Comparison of ENCODE assay signal across 12 cellular contexts in the genomic region with DNA sequence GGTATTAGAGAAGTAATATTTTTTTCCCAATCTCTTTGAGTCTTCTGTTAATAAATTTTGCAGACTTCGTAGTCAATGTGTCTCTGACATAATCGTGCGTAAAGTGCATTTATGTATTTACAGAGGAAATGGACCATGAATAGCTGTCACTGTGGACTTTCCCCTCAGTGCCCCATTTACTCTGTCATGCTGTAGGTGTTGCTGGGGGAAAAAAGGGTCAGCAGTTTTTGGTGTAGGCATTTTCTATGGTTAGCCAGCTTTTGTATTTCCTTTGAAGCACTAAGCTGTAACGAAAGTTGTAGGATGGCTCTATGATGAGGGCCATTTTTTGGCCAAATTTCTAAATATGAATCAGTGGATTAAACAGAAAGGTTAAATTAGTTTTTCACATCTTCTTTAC.
DNase-seq lines count a peak whose midpoint lies in the region; ATAC-seq, FAIRE-seq and TF ChIP-seq lines count a peak whose summit lies in the region.
"Had no signal": no experiment of that assay in that cellular context is flagged by ENCODE, and none has a peak within 500 bp of the region (broad histone marks: within the 10 kb centered on the region; RNA-seq: fewer than 3 reads in every experiment).

No MANE protein-coding gene starts in this region.

- no peak overlapping the region for H3K18ac ChIP-seq in H1 (ENCODE audit: extremely low read depth, low read length)

- no peak overlapping the region for H2BK5ac ChIP-seq in H1 (ENCODE audit: low read depth, low read length)

- H3K9me3 ChIP-seq in H1 (ENCODE audit: insufficient read depth in 2 of 2, low read depth in 1 of 2, low read length in 1 of 2) (no peaks in the 10 kb centered on the region), Karpas-422 (ENCODE audit: low read length) (no peaks in the 10 kb centered on the region)
- H3K9me3 ChIP-seq: gastrocnemius medialis had no signal

- H4K91ac ChIP-seq in H1 (replicated peaks; ENCODE audit: insufficient read length, low read length), result no peak overlapping the region

- H3K4me3 ChIP-seq in H1 (ENCODE audit: extremely low read depth in 1 of 4, insufficient read depth in 2 of 4, low read depth in 3 of 4, low read length in 4 of 4) (no peak overlapping the region), Karpas-422 (ENCODE audit: low read length) (no peak overlapping the region)
- H3K4me3 ChIP-seq: gastrocnemius medialis had no signal

- no peaks in the 10 kb centered on the region for H3K79me2 ChIP-seq in H1 (ENCODE audit: control insufficient read depth in 1 of 2, insufficient read depth in 2 of 2, low read length in 2 of 2)
- no peaks in the 10 kb centered on the region for H3K79me2 ChIP-seq in Karpas-422 (ENCODE audit: low read length)

- H3K27me3 ChIP-seq in H1 (replicated peaks in 1 of 4; ENCODE audit: control insufficient read depth in 3 of 4, extremely low read depth in 1 of 4, insufficient read depth in 3 of 4, low read length in 3 of 4) (no peaks in the 10 kb centered on the region), Karpas-422 (ENCODE audit: low read length) (no peaks in the 10 kb centered on the region)
- H3K27me3 ChIP-seq: gastrocnemius medialis had no signal

- H4K5ac ChIP-seq in H1 (ENCODE audit: insufficient read length, low read depth, low read length), result no peak overlapping the region

- H3K27ac ChIP-seq in H1 (ENCODE audit: low read depth, low read length) (no peak overlapping the region), Karpas-422 (ENCODE audit: low read length) (no peak overlapping the region)
- H3K27ac ChIP-seq: gastrocnemius medialis had no signal

- no peak for FAIRE-seq in H1 (lab: Jason Lieb, UNC)
- FAIRE-seq: H54 had no signal

- TF ChIP-seq EP300 in H1 (IDR thresholded peaks at IDR 0.05; ENCODE audit: borderline replicate concordance in 1 of 2, low read depth in 2 of 2, low read length in 2 of 2), result no peak

- H3K79me1 ChIP-seq in H1 (ENCODE audit: low read depth, low read length), result no peaks in the 10 kb centered on the region

- no peaks in the 10 kb centered on the region for H3K4me1 ChIP-seq in H1 (replicated peaks in 1 of 4; ENCODE audit: control insufficient read depth in 3 of 4, insufficient read depth in 4 of 4, low read length in 3 of 4)
- peaks cover 3% of the 10 kb centered on the region; the same call in 1 of the 2 replicates for H3K4me1 ChIP-seq in Karpas-422 (ENCODE audit: low read length)
- H3K4me1 ChIP-seq: gastrocnemius medialis had no signal

- no peak overlapping the region for H2BK15ac ChIP-seq in H1 (ENCODE audit: low read length)

- CTCF ChIA-PET in H1 (lab: Charles Lee; ENCODE audit: partially characterized antibody), result interaction anchor here (1.2 to 3.5 kb wide), 5 partner anchors 13 to 315 kb away, joined by 4 to 14 read pairs (median 12); no protein-coding TSS in a partner anchor

- DNase-seq in H1 (ENCODE audit: low read depth in 1 of 2, low spot score in 2 of 2), result no peak
- DNase-seq in NCI-H2227 treated with DMSO at 0.1 percent for 48 hours (lab: John Stamatoyannopoulos, UW), result no peak
- no peak for DNase-seq in occipital lobe (lab: John Stamatoyannopoulos, UW)
- DNase-seq in Karpas-422, result no peak
- DNase-seq: activated effector memory CD4-positive, alpha-beta T cell treated with anti-CD3 and anti-CD28 coated beads, Interleukin-2, amount 50 U/mL, for 16 hours; DMS 273 treated with DMSO at 0.1 percent for 48 hours; gastrocnemius medialis had no signal

- H4K20me1 ChIP-seq in H1 (replicated peaks in 1 of 2; ENCODE audit: control insufficient read depth in 1 of 2, insufficient read depth in 2 of 2, low read length in 2 of 2) (no peaks in the 10 kb centered on the region), Karpas-422 (ENCODE audit: insufficient read depth, low read depth, low read length) (no peaks in the 10 kb centered on the region)

- H3K9ac ChIP-seq in H1 (replicated peaks in 1 of 4; ENCODE audit: extremely low read depth in 1 of 4, low read depth in 3 of 4, low read length in 3 of 4), result no peak overlapping the region
- H3K9ac ChIP-seq in Karpas-422 (ENCODE audit: low read length), result no peak overlapping the region

- no peak overlapping the region for H4K8ac ChIP-seq in H1 (ENCODE audit: extremely low read depth, insufficient read depth, low read length)

- TF ChIP-seq CTCF in H1 (IDR thresholded peaks at IDR 0.05; ENCODE audit: control extremely low read depth in 1 of 3, insufficient read depth in 1 of 3, low read depth in 1 of 3, low read length in 3 of 3), result no peak

- no peaks in the 10 kb centered on the region for H3K23me2 ChIP-seq in H1 (ENCODE audit: low read depth, low read length)

- no peak overlapping the region for H3K4ac ChIP-seq in H1 (replicated peaks; ENCODE audit: insufficient read length, low read depth, low read length)

- H2BK20ac ChIP-seq in H1 (ENCODE audit: low read length), result peak overlapping the region; percentile 34; the same call in 1 of the 2 replicates

- no peak overlapping the region for H3K14ac ChIP-seq in H1 (ENCODE audit: insufficient read length)

- H3K36me3 ChIP-seq in H1 (ENCODE audit: control insufficient read depth in 2 of 4, insufficient read depth in 4 of 4, low read length in 3 of 4) (no peaks in the 10 kb centered on the region), Karpas-422 (ENCODE audit: insufficient read depth, low read length) (no peaks in the 10 kb centered on the region)
- H3K36me3 ChIP-seq: gastrocnemius medialis had no signal

- no peak for TF ChIP-seq POLR2A in H1 (IDR thresholded peaks at IDR 0.05; ENCODE audit: control extremely low read depth in 1 of 2, low read depth in 2 of 2, low read length in 2 of 2)

- H3K9me2 ChIP-seq in Karpas-422 (replicated peaks; ENCODE audit: insufficient read depth, low read length), result no peaks in the 10 kb centered on the region

- no peak overlapping the region for H2AK5ac ChIP-seq in H1 (ENCODE audit: low read depth, low read length)

- H3K23ac ChIP-seq in H1 (ENCODE audit: insufficient read length), result no peak overlapping the region

- no peak overlapping the region for H2BK120ac ChIP-seq in H1 (replicated peaks; ENCODE audit: low read depth, low read length)

- TF ChIP-seq RAD21 in H1 (IDR thresholded peaks at IDR 0.05 in 1 of 2, conservative IDR thresholded peaks at IDR 0.05 in 1 of 2; ENCODE audit: low read depth in 2 of 2, low read length in 2 of 2), result no peak

- H2BK12ac ChIP-seq in H1 (ENCODE audit: low read depth, low read length), result no peak overlapping the region

- H3K56ac ChIP-seq in H1 (replicated peaks; ENCODE audit: insufficient read length, low read depth, low read length), result no peak overlapping the region

- peak; percentile 80 for ATAC-seq in GM18520 (IDR thresholded peaks at IDR 0.05; ENCODE audit: unreplicated experiment)
- ATAC-seq in GM21529 (IDR thresholded peaks at IDR 0.05; ENCODE audit: unreplicated experiment), result peak; percentile 79
- ATAC-seq in HG03378 (IDR thresholded peaks at IDR 0.05; ENCODE audit: unreplicated experiment), result peak; percentile 74
- no peak for ATAC-seq in HG03025 (IDR thresholded peaks at IDR 0.05; ENCODE audit: low FRiP score, unreplicated experiment)
- ATAC-seq: gastrocnemius medialis had no signal

- 58% methylated on average over 4 of the region's 4 CpGs; no CpG with 5 or more reads in 1 of the 2 experiments for WGBS in H1 (ENCODE audit: extremely low coverage in 1 of 2, insufficient coverage in 1 of 2, insufficient read length in 1 of 2, insufficient replicate concordance in 2 of 2, low coverage in 1 of 2, low lambda C conversion rate in 2 of 2, missing lambda C conversion rate in 1 of 2), 2 experiments

- H2AFZ ChIP-seq in H1 (ENCODE audit: low read length) (no peak overlapping the region), Karpas-422 (ENCODE audit: low read length) (no peak overlapping the region)

- H3K4me2 ChIP-seq in H1 (ENCODE audit: insufficient read depth in 1 of 2, low read depth in 2 of 2, low read length in 2 of 2) (no peak overlapping the region), Karpas-422 (ENCODE audit: low read depth, low read length, poor library complexity, severe bottlenecking) (no peak overlapping the region)

- POLR2A ChIA-PET in H1 (lab: Charles Lee; ENCODE audit: partially characterized antibody), result no interaction called here

TF ChIP-seq in H1, 55 proteins besides CTCF, POLR2A, EP300 and RAD21:
- TF ChIP-seq, protein P1, sequence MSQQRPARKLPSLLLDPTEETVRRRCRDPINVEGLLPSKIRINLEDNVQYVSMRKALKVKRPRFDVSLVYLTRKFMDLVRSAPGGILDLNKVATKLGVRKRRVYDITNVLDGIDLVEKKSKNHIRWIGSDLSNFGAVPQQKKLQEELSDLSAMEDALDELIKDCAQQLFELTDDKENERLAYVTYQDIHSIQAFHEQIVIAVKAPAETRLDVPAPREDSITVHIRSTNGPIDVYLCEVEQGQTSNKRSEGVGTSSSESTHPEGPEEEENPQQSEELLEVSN (IDR thresholded peaks at IDR 0.05), result no peak
- TF ChIP-seq KDM4A (IDR thresholded peaks at IDR 0.05; ENCODE audit: low read depth, low read length, severe bottlenecking) (no peak), JUN (IDR thresholded peaks at IDR 0.05; ENCODE audit: low read depth, low read length) (no peak), CHD1 (IDR thresholded peaks at IDR 0.05; ENCODE audit: low read depth, low read length) (no peak), NRF1 (IDR thresholded peaks at IDR 0.05; ENCODE audit: low read depth, low read length) (no peak), ZNF274 (IDR thresholded peaks at IDR 0.05; ENCODE audit: borderline replicate concordance, extremely low read depth, low read length) (no peak), CTBP2 (IDR thresholded peaks at IDR 0.05; ENCODE audit: borderline replicate concordance, insufficient read depth, insufficient read length, low read length) (no peak), CEBPB (IDR thresholded peaks at IDR 0.05; ENCODE audit: low read depth, low read length) (no peak), TAF1 (IDR thresholded peaks at IDR 0.05; ENCODE audit: low read depth, low read length) (no peak), SP4 (IDR thresholded peaks at IDR 0.05; ENCODE audit: low read length) (no peak), SRF (IDR thresholded peaks at IDR 0.05; ENCODE audit: low read depth, low read length) (no peak), ASH2L (IDR thresholded peaks at IDR 0.05; ENCODE audit: low read length) (no peak)
- TF ChIP-seq, protein P2, sequence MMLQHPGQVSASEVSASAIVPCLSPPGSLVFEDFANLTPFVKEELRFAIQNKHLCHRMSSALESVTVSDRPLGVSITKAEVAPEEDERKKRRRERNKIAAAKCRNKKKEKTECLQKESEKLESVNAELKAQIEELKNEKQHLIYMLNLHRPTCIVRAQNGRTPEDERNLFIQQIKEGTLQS (IDR thresholded peaks at IDR 0.05; ENCODE audit: insufficient read depth, low read depth, low read length), result no peak
- TF ChIP-seq, protein P3, sequence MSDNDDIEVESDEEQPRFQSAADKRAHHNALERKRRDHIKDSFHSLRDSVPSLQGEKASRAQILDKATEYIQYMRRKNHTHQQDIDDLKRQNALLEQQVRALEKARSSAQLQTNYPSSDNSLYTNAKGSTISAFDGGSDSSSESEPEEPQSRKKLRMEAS (IDR thresholded peaks at IDR 0.05), result no peak
